1 cellular context compared by ENCODE assay signal in genomic region chr14:24098229-24098926, GRCh38.
TF ChIP-seq lines count a peak whose summit lies in the region.

No MANE protein-coding gene starts in this region.

TF ChIP-seq in IMR-90, 13 proteins besides CTCF, POLR2A, EP300 and RAD21:
- no peak for TF ChIP-seq NFE2L2 (IDR thresholded peaks at IDR 0.05; ENCODE audit: low read depth, low read length)
- TF ChIP-seq CHD1 (IDR thresholded peaks at IDR 0.05; ENCODE audit: low read depth, low read length): no peak
- no peak for TF ChIP-seq ELK1 (IDR thresholded peaks at IDR 0.05; ENCODE audit: borderline replicate concordance, low read depth, low read length)
- no peak for TF ChIP-seq SMC3 (IDR thresholded peaks at IDR 0.05; ENCODE audit: low read depth, low read length)
- TF ChIP-seq MAZ (IDR thresholded peaks at IDR 0.05; ENCODE audit: borderline replicate concordance, low read depth, low read length): no peak
- no peak for TF ChIP-seq CEBPB (IDR thresholded peaks at IDR 0.05; ENCODE audit: low read depth, low read length)
